In genomic region chr2:50181212-50181611, GRCh38 we compare ENCODE assay signal across 15 cellular contexts.
DNase-seq lines count a peak whose midpoint lies in the region; ATAC-seq and TF ChIP-seq lines count a peak whose summit lies in the region.
"Had no signal": no experiment of that assay in that cellular context is flagged by ENCODE, and none has a peak within 500 bp of the region (broad histone marks: within the 10 kb centered on the region; RNA-seq: fewer than 3 reads in every experiment).

No MANE protein-coding gene starts in this region.

- BruUV-seq in mammary epithelial cell (replicated peaks; lab: Mats Ljungman, UMichigan) = no TSS peak

- 32% methylated on average over 2 of the region's 2 CpGs for WGBS in mammary epithelial cell (ENCODE audit: low coverage, missing lambda C conversion rate)
- WGBS in liver = 63% methylated on average over 2 of the region's 2 CpGs

- H3K9me3 ChIP-seq in mammary epithelial cell (replicated peaks; ENCODE audit: insufficient read depth, low read length) = no peaks in the 10 kb centered on the region
- no peaks in the 10 kb centered on the region for H3K9me3 ChIP-seq in liver (ENCODE audit: control insufficient read depth in 4 of 4, low read length in 3 of 4)
- H3K9me3 ChIP-seq: BLaER1 had no signal

- no peak overlapping the region for H3K9ac ChIP-seq in mammary epithelial cell (ENCODE audit: insufficient read depth, low read length)
- H3K9ac ChIP-seq in liver (ENCODE audit: low read depth in 1 of 2, low read length in 2 of 2) = no peak overlapping the region
- H3K9ac ChIP-seq: BLaER1 had no signal

- H3K27me3 ChIP-seq in mammary epithelial cell (ENCODE audit: insufficient read depth, low read length) (no peaks in the 10 kb centered on the region), liver (ENCODE audit: control insufficient read depth in 4 of 4, insufficient read depth in 4 of 4, low read length in 3 of 4) (no peaks in the 10 kb centered on the region)
- H3K27me3 ChIP-seq: BLaER1 had no signal

- DNase-seq in COLO829 (ENCODE audit: low spot score) = peak; percentile 11
- DNase-seq in Kasumi-1 (lab: John Stamatoyannopoulos, UW) = peak; percentile 9 to 23
- peak; percentile 0 for DNase-seq in mammary epithelial cell
- no peak for DNase-seq in NCI-H128 (lab: John Stamatoyannopoulos, UW; ENCODE audit: unreplicated experiment)
- DNase-seq in Right ventricle myocardium inferior (ENCODE audit: missing footprints) = no peak
- DNase-seq in NOMO-1 (lab: John Stamatoyannopoulos, UW; ENCODE audit: unreplicated experiment in 2 of 2) = no peak
- DNase-seq: DMS 273 treated with DMSO at 0.1 percent for 48 hours, H7, NCI-H1048, NCI-H1694 treated with DMSO at 0.1 percent for 48 hours, NCI-H774, SW 1271 had no signal

- no peak for TF ChIP-seq RAD21 in liver (IDR thresholded peaks at IDR 0.05)

- no peak overlapping the region for H3K27ac ChIP-seq in mammary epithelial cell (ENCODE audit: insufficient read depth, low read depth, low read length)
- H3K27ac ChIP-seq in liver (ENCODE audit: low read depth in 1 of 2, low read length in 2 of 2) = no peak overlapping the region
- H3K27ac ChIP-seq: BLaER1 had no signal

- H4K20me1 ChIP-seq in mammary epithelial cell (ENCODE audit: insufficient read depth, low read length) = no peaks in the 10 kb centered on the region
- H4K20me1 ChIP-seq: BLaER1 had no signal

- in situ Hi-C loops in mammary epithelial cell (cut with MboI; ENCODE audit: low sequenced_read_pairs in 2 of 2) = no loop called here

- H2AFZ ChIP-seq in mammary epithelial cell (ENCODE audit: low read depth, low read length) = no peak overlapping the region

- CTCF ChIA-PET in mammary epithelial cell (lab: Charles Lee; ENCODE audit: low non-redundant PET) = no interaction called here

- H3K4me3 ChIP-seq in mammary epithelial cell (replicated peaks in 1 of 3; ENCODE audit: insufficient read depth in 1 of 3, low read depth in 2 of 3, low read length in 3 of 3) (no peak overlapping the region), liver (ENCODE audit: low read depth in 1 of 3, low read length in 3 of 3) (no peak overlapping the region)
- H3K4me3 ChIP-seq: BLaER1 had no signal

- H3K4me1 ChIP-seq in mammary epithelial cell (ENCODE audit: insufficient read depth, low read length) (no peaks in the 10 kb centered on the region), liver (ENCODE audit: control insufficient read depth in 4 of 4, insufficient read depth in 4 of 4, low read length in 3 of 4) (no peaks in the 10 kb centered on the region)
- H3K4me1 ChIP-seq: BLaER1 had no signal

- no peaks in the 10 kb centered on the region for H3K79me2 ChIP-seq in mammary epithelial cell (ENCODE audit: insufficient read depth, low read length)

- TF ChIP-seq CTCF in mammary epithelial cell (conservative IDR thresholded peaks at IDR 0.05 in 1 of 2, IDR thresholded peaks at IDR 0.05 in 1 of 2; ENCODE audit: extremely low read depth in 1 of 2, insufficient read depth in 1 of 2, low read depth in 1 of 2, low read length in 2 of 2) (no peak), liver (IDR thresholded peaks at IDR 0.05; ENCODE audit: low read depth, low read length, missing input control) (no peak)

- no peaks in the 10 kb centered on the region for H3K36me3 ChIP-seq in mammary epithelial cell (ENCODE audit: insufficient read depth, low read length)
- H3K36me3 ChIP-seq in liver (ENCODE audit: control insufficient read depth in 4 of 4, insufficient read depth in 3 of 4, low read depth in 1 of 4, low read length in 3 of 4) = no peaks in the 10 kb centered on the region
- H3K36me3 ChIP-seq: BLaER1 had no signal

- intact Hi-C loops in mammary epithelial cell (cut with micrococcal nuclease) (no loop called here), Right ventricle myocardium inferior (cut with DNase I) (no loop called here)

- ATAC-seq in GM19467 (IDR thresholded peaks at IDR 0.05; ENCODE audit: unreplicated experiment) (no peak), Right ventricle myocardium inferior (no peak)

- no peak overlapping the region for H3K4me2 ChIP-seq in mammary epithelial cell (ENCODE audit: insufficient read depth, low read depth, low read length)
- H3K4me2 ChIP-seq: BLaER1 had no signal

- dilution Hi-C loops in mammary epithelial cell (cut with HindIII; ENCODE audit: low sequenced_read_pairs) = no loop called here

TF ChIP-seq in liver, 16 proteins besides CTCF, POLR2A, EP300 and RAD21:
- TF ChIP-seq HNF4G (IDR thresholded peaks at IDR 0.05) = no peak
- TF ChIP-seq EGR1 (IDR thresholded peaks at IDR 0.05; ENCODE audit: low read depth in 2 of 2) = no peak
- TF ChIP-seq REST (IDR thresholded peaks at IDR 0.05) = peak; percentile 93
- no peak for TF ChIP-seq JUND (IDR thresholded peaks at IDR 0.05)
- TF ChIP-seq FOXA1 (IDR thresholded peaks at IDR 0.05) = no peak
- TF ChIP-seq SP1 (IDR thresholded peaks at IDR 0.05) = no peak

Comparison
In these comparisons a context has a peak if more than half of its experiments do, and no peak if none do; other contexts are left out.
1. DNase-seq: peak in COLO829 (single experiment), Kasumi-1 (2 of 2) and mammary epithelial cell (single experiment); none in NCI-H128 (single experiment), Right ventricle myocardium inferior (single experiment) and NOMO-1 (0 of 2).